In genomic region chr15:41585140-41586047, GRCh38 we compare ENCODE assay signal across 9 cellular contexts. TPM values are rescaled to one million over a fixed set of nuclear protein-coding genes. Genes with fewer than 3 reads are reported as not detected.
A peak's percentile ranks its signal among the peaks of the same experiment; 100 is the strongest.
DNase-seq lines count a peak whose midpoint lies in the region; ATAC-seq and TF ChIP-seq lines count a peak whose summit lies in the region.
"Had no signal": no experiment of that assay in that cellular context is flagged by ENCODE, and none has a peak within 500 bp of the region (broad histone marks: within the 10 kb centered on the region; RNA-seq: fewer than 3 reads in every experiment).

No MANE protein-coding gene starts in this region.

- H3K27ac ChIP-seq in A673 (ENCODE audit: low read depth, low read length, poor library complexity, severe bottlenecking): no peak overlapping the region
- H3K27ac ChIP-seq in esophagus (ENCODE audit: low read depth in 2 of 2, low read length in 1 of 2): peak overlapping the region in 1 of 2 donors; percentile 20
- H3K27ac ChIP-seq: neutrophil had no signal

- H3K36me3 ChIP-seq in A673 (ENCODE audit: insufficient read depth, low read length, poor library complexity, severe bottlenecking) (no peaks in the 10 kb centered on the region), esophagus (ENCODE audit: control insufficient read depth in 2 of 2, insufficient read depth in 2 of 2, low read length in 1 of 2) (no peaks in the 10 kb centered on the region)
- H3K36me3 ChIP-seq: neutrophil had no signal

- H3K4me3 ChIP-seq in A673 (ENCODE audit: low read depth, low read length, poor library complexity, severe bottlenecking): peak overlapping the region; percentile 42
- peak overlapping the region; percentile 36 to 53 for H3K4me3 ChIP-seq in esophagus (ENCODE audit: low read depth in 1 of 2, low read length in 2 of 2)

- POLR2A ChIA-PET in A673 (lab: Charles Lee; ENCODE audit: low non-redundant PET): interaction anchor here (0.5 kb wide), 1 partner anchor 11 kb away, joined by 5 read pairs; no protein-coding TSS in a partner anchor

- H3K27me3 ChIP-seq in A673 (replicated peaks; ENCODE audit: insufficient read depth, low read depth, low read length, poor library complexity): no peaks in the 10 kb centered on the region
- no peaks in the 10 kb centered on the region for H3K27me3 ChIP-seq in esophagus (ENCODE audit: control insufficient read depth in 1 of 2, insufficient read depth in 2 of 2, low read length in 2 of 2)

- peaks cover 5% of the 10 kb centered on the region for H3K4me1 ChIP-seq in A673 (ENCODE audit: insufficient read depth, low read length, poor library complexity, severe bottlenecking)
- no peaks in the 10 kb centered on the region for H3K4me1 ChIP-seq in esophagus (ENCODE audit: control insufficient read depth in 2 of 2, insufficient read depth in 2 of 2, low read length in 1 of 2)

- ATAC-seq in stimulated activated naive CD8-positive, alpha-beta T cell treated with anti-CD3 and anti-CD28 coated beads, Interleukin-15, Interleukin-2, amounts not matched to agents 100 U/mL and 50 U/mL, for 24 hours: peak; percentile 79

- H3K9me3 ChIP-seq in A673 (ENCODE audit: low read depth, low read length, poor library complexity, severe bottlenecking) (no peaks in the 10 kb centered on the region), esophagus (ENCODE audit: control insufficient read depth in 2 of 2, insufficient read depth in 1 of 2, low read depth in 1 of 2, low read length in 1 of 2) (no peaks in the 10 kb centered on the region)
- H3K9me3 ChIP-seq: neutrophil had no signal

- CTCF ChIA-PET in A673 (lab: Charles Lee): interaction anchor here (0.6 to 2.3 kb wide), 6 partner anchors 9 to 368 kb away, joined by 3 to 6 read pairs (median 4); no protein-coding TSS in a partner anchor

- intact Hi-C loops in A673 (cut with micrococcal nuclease; ENCODE audit: unreplicated experiment): no loop called here

- TF ChIP-seq CTCF in A673 (conservative IDR thresholded peaks at IDR 0.05; ENCODE audit: low read depth, low read length): peak; percentile 51

- no TSS peak for BruUV-seq in A673 (replicated peaks; lab: Mats Ljungman, UMichigan)

- WGBS in esophagus, 2 donors: 3 to 5% methylated on average over 78 of the region's 78 CpGs

- peak; percentile 73 for DNase-seq in A673 (ENCODE audit: low spot score)
- peak; percentile 37 for DNase-seq in HPDE6-E6E7 (ENCODE audit: extremely low spot score)
- DNase-seq in activated CD8-positive, alpha-beta memory T cell treated with anti-CD3 and anti-CD28 coated beads for 24 hours: peak; percentile 71
- peak; percentile 37 for DNase-seq in mucosa of gallbladder (ENCODE audit: low spot score)
- DNase-seq in stimulated activated naive CD8-positive, alpha-beta T cell treated with anti-CD3 and anti-CD28 coated beads, Interleukin-15, Interleukin-2, amounts not matched to agents 100 U/mL and 50 U/mL, for 24 hours: peak; percentile 46
- no peak for DNase-seq in GM19240 (ENCODE audit: insufficient read length, low spot score)
- no peak for DNase-seq in DMS79 (lab: John Stamatoyannopoulos, UW)

RNA-seq across cellular contexts. Expression of gene TYRO3, which starts 26.4 kb away (rescaled TPM):
- 26.0 and 32.5 TPM in 2 replicates for total RNA-seq in A673 (2021)
- 10 to 100 TPM; 23.2 to 24.2 TPM for polyA plus RNA-seq in esophagus
- 9.1 TPM for total RNA-seq in mucosa of gallbladder

RNA-seq across cellular contexts. Expression of gene RPAP1, which starts 41.3 kb away (rescaled TPM):
- 68.7 and 69.8 TPM in 2 replicates for total RNA-seq in A673 (2021)
- 10 to 100 TPM in 1 of 2 donors, 1 to 10 TPM in 1; 9.2 to 13.0 TPM for polyA plus RNA-seq in esophagus
- 38.7 TPM for total RNA-seq in mucosa of gallbladder

Comparison
In these comparisons a context has a peak if more than half of its experiments do, and no peak if none do; other contexts are left out.
1. DNase-seq: peak in A673 (single experiment), HPDE6-E6E7 (single experiment), activated CD8-positive, alpha-beta memory T cell treated with anti-CD3 and anti-CD28 coated beads for 24 hours (single experiment), mucosa of gallbladder (single experiment) and stimulated activated naive CD8-positive, alpha-beta T cell treated with anti-CD3 and anti-CD28 coated beads, Interleukin-15, Interleukin-2, amounts not matched to agents 100 U/mL and 50 U/mL, for 24 hours (single experiment); none in GM19240 (single experiment) and DMS79 (single experiment).